ENCODE assay signal across 33 cellular contexts in genomic region chr16:79426663-79427062, GRCh38.
"Had no signal": no experiment of that assay in that cellular context is flagged by ENCODE, and none has a peak within 500 bp of the region (broad histone marks: within the 10 kb centered on the region; RNA-seq: fewer than 3 reads in every experiment).

No MANE protein-coding gene starts in this region.

- ATAC-seq: activated CD8-positive, alpha-beta T cell treated with anti-CD3 and anti-CD28 coated beads for 36 hours; body of pancreas had no signal

- H3K36me3 Mint-ChIP-seq: activated CD4-positive, alpha-beta memory T cell treated with anti-CD3 and anti-CD28 coated beads for 36 hours; activated naive CD4-positive, alpha-beta T cell treated with anti-CD3 and anti-CD28 coated beads, Interleukin-2, amount 10 ng/mL, durations not matched to agents 7 days and 5 days; activated naive CD4-positive, alpha-beta T cell treated with anti-CD3 and anti-CD28 coated beads, Interleukin-2, amount 50 U/mL, for 24 hours; activated naive CD8-positive, alpha-beta T cell; activated naive CD8-positive, alpha-beta T cell treated with anti-CD3 and anti-CD28 coated beads, Interleukin-2, amount 10 ng/mL, durations not matched to agents 7 days and 5 days had no signal

- H3K9me3 ChIP-seq: adrenal gland, body of pancreas, breast epithelium had no signal

- H3K4me3 ChIP-seq: adrenal gland, body of pancreas, breast epithelium had no signal

- H3K27ac Mint-ChIP-seq: activated B cell treated with CpG ODN at 0.5 μM for 24 hours; activated CD4-positive, alpha-beta memory T cell treated with anti-CD3 and anti-CD28 coated beads for 36 hours; activated CD4-positive, alpha-beta T cell treated with anti-CD3 and anti-CD28 coated beads, Interleukin-2, amount 10 ng/mL, durations not matched to agents 24 days and 14 days; activated CD8-positive, alpha-beta T cell treated with anti-CD3 and anti-CD28 coated beads for 36 hours; activated naive CD4-positive, alpha-beta T cell treated with anti-CD3 and anti-CD28 coated beads, Interleukin-2, amount 10 ng/mL, durations not matched to agents 7 days and 5 days; activated naive CD4-positive, alpha-beta T cell treated with anti-CD3 and anti-CD28 coated beads, Interleukin-2, amount 50 U/mL, for 24 hours; activated naive CD8-positive, alpha-beta T cell; activated naive CD8-positive, alpha-beta T cell treated with anti-CD3 and anti-CD28 coated beads, Interleukin-2, amount 10 ng/mL, durations not matched to agents 7 days and 5 days; activated T-helper 2 cell treated with anti-CD3 and anti-CD28 coated beads, Interferon-gamma antibody, Interleukin-2, Interleukin-4, amounts not matched to agents 10 μg/mL and 5 μg/mL and 100 μg/mL, durations not matched to agents 14 hours and 24 hours and 36 hours; T-helper 1 cell treated with Interleukin-12 subunit alpha and Interleukin-12 subunit beta and Interleukin-4 antibody, amounts not matched to agents 30 μg/mL and 1 μg/mL, for 36 hours; T-helper 2 cell treated with Interferon-gamma antibody and Interleukin-4, amounts not matched to agents 5 μg/mL and 100 μg/mL, for 36 hours had no signal

- H3K27me3 ChIP-seq: adrenal gland, body of pancreas, brain microvascular endothelial cell, breast epithelium had no signal

- H3K4me1 Mint-ChIP-seq: activated B cell treated with CpG ODN at 0.5 μM for 24 hours; activated CD4-positive, alpha-beta T cell treated with anti-CD3 and anti-CD28 coated beads, Interleukin-2, amount 10 ng/mL, durations not matched to agents 24 days and 14 days; activated naive CD4-positive, alpha-beta T cell treated with anti-CD3 and anti-CD28 coated beads, Interleukin-2, amount 10 ng/mL, durations not matched to agents 7 days and 5 days; activated naive CD4-positive, alpha-beta T cell treated with anti-CD3 and anti-CD28 coated beads, Interleukin-2, amount 50 U/mL, for 24 hours; activated naive CD8-positive, alpha-beta T cell treated with anti-CD3 and anti-CD28 coated beads, Interleukin-2, amount 10 ng/mL, durations not matched to agents 7 days and 5 days had no signal

- H3K4me3 Mint-ChIP-seq: activated B cell treated with CpG ODN at 0.5 μM for 24 hours; activated CD4-positive, alpha-beta memory T cell treated with anti-CD3 and anti-CD28 coated beads for 36 hours; activated CD4-positive, alpha-beta T cell treated with anti-CD3 and anti-CD28 coated beads, Interleukin-2, amount 10 ng/mL, durations not matched to agents 24 days and 14 days; activated CD8-positive, alpha-beta T cell treated with anti-CD3 and anti-CD28 coated beads for 36 hours; activated naive CD4-positive, alpha-beta T cell treated with anti-CD3 and anti-CD28 coated beads, Interleukin-2, amount 10 ng/mL, durations not matched to agents 7 days and 5 days; activated naive CD4-positive, alpha-beta T cell treated with anti-CD3 and anti-CD28 coated beads, Interleukin-2, amount 50 U/mL, for 24 hours; activated naive CD8-positive, alpha-beta T cell; activated naive CD8-positive, alpha-beta T cell treated with anti-CD3 and anti-CD28 coated beads, Interleukin-2, amount 10 ng/mL, durations not matched to agents 7 days and 5 days; T-helper 1 cell treated with Interleukin-12 subunit alpha and Interleukin-12 subunit beta and Interleukin-4 antibody, amounts not matched to agents 30 μg/mL and 1 μg/mL, for 36 hours; T-helper 2 cell treated with Interferon-gamma antibody and Interleukin-4, amounts not matched to agents 5 μg/mL and 100 μg/mL, for 36 hours had no signal

- H3K4me1 ChIP-seq: adrenal gland, body of pancreas, breast epithelium had no signal

- H3K36me3 ChIP-seq: adrenal gland, brain microvascular endothelial cell, breast epithelium had no signal

- H3K27me3 Mint-ChIP-seq: activated CD4-positive, alpha-beta memory T cell treated with anti-CD3 and anti-CD28 coated beads for 36 hours; activated CD8-positive, alpha-beta T cell treated with anti-CD3 and anti-CD28 coated beads for 36 hours; activated naive CD4-positive, alpha-beta T cell treated with anti-CD3 and anti-CD28 coated beads, Interleukin-2, amount 50 U/mL, for 24 hours had no signal

- DNase-seq: activated B cell treated with CpG ODN at 0.5 μM for 24 hours; activated CD4-positive, alpha-beta memory T cell treated with anti-CD3 and anti-CD28 coated beads for 36 hours; activated CD4-positive, alpha-beta T cell treated with anti-CD3 and anti-CD28 coated beads for 4 hours; activated CD4-positive, alpha-beta T cell treated with anti-CD3 and anti-CD28 coated beads, Interleukin-2, amount 10 ng/mL, durations not matched to agents 24 days and 14 days; activated CD4-positive, alpha-beta T cell treated with anti-CD3 and anti-CD28 coated beads, Interleukin-2, amount 50 U/mL, for 1 hour; activated CD4-positive, alpha-beta T cell treated with anti-CD3 and anti-CD28 coated beads, Interleukin-2, amount 50 U/mL, for 4 hours; activated CD4-positive, CD25-positive, alpha-beta regulatory T cell treated with anti-CD3 and anti-CD28 coated beads, Interleukin-2, amount 50 U/mL, for 72 hours; activated CD8-positive, alpha-beta memory T cell treated with anti-CD3 and anti-CD28 coated beads, Interleukin-2, amount 50 U/mL, for 4 hours; activated CD8-positive, alpha-beta T cell treated with anti-CD3 and anti-CD28 coated beads for 36 hours; activated effector memory CD4-positive, alpha-beta T cell treated with Interleukin-2 at 50 U/mL for 16 hours; activated gamma-delta T cell; activated naive CD4-positive, alpha-beta T cell treated with anti-CD3 and anti-CD28 coated beads, Interleukin-2, amount 10 ng/mL, durations not matched to agents 7 days and 5 days; activated naive CD4-positive, alpha-beta T cell treated with Interleukin-2 at 50 U/mL for 16 hours; activated naive CD8-positive, alpha-beta T cell treated with anti-CD3 and anti-CD28 coated beads, Interleukin-2, amount 10 ng/mL, durations not matched to agents 7 days and 5 days; activated T-cell treated with anti-CD3 and anti-CD28 coated beads for 4 hours; activated T-cell treated with anti-CD3 and anti-CD28 coated beads, Interleukin-2, amount 50 U/mL, for 1 hour; activated T-cell treated with anti-CD3 and anti-CD28 coated beads, Interleukin-2, amount 50 U/mL, for 48 hours; adrenal gland; amniotic stem cell; aorta; body of pancreas; brain microvascular endothelial cell; central memory CD4-positive, alpha-beta T cell; T-helper 1 cell; T-helper 2 cell; T-helper 9 cell had no signal

- H3K27ac ChIP-seq: adrenal gland, body of pancreas, brain microvascular endothelial cell, breast epithelium, VCaP had no signal

- H3K9me3 Mint-ChIP-seq: activated B cell treated with CpG ODN at 0.5 μM for 24 hours; activated CD4-positive, alpha-beta T cell treated with anti-CD3 and anti-CD28 coated beads, Interleukin-2, amount 10 ng/mL, durations not matched to agents 24 days and 14 days; activated CD8-positive, alpha-beta T cell treated with anti-CD3 and anti-CD28 coated beads for 36 hours; activated naive CD4-positive, alpha-beta T cell treated with anti-CD3 and anti-CD28 coated beads, Interleukin-2, amount 10 ng/mL, durations not matched to agents 7 days and 5 days; activated naive CD4-positive, alpha-beta T cell treated with anti-CD3 and anti-CD28 coated beads, Interleukin-2, amount 50 U/mL, for 24 hours; activated naive CD8-positive, alpha-beta T cell treated with anti-CD3 and anti-CD28 coated beads, Interleukin-2, amount 10 ng/mL, durations not matched to agents 7 days and 5 days; T-helper 1 cell treated with Interleukin-12 subunit alpha and Interleukin-12 subunit beta and Interleukin-4 antibody, amounts not matched to agents 30 μg/mL and 1 μg/mL, for 36 hours; T-helper 2 cell treated with Interferon-gamma antibody and Interleukin-4, amounts not matched to agents 5 μg/mL and 100 μg/mL, for 36 hours had no signal
